In genomic region chr16:63623551-63624039, GRCh38 we compare ENCODE assay signal across 27 cellular contexts.
"Had no signal": no experiment of that assay in that cellular context is flagged by ENCODE, and none has a peak within 500 bp of the region (broad histone marks: within the 10 kb centered on the region; RNA-seq: fewer than 3 reads in every experiment).

No MANE protein-coding gene starts in this region.

- ATAC-seq: left colon; left lung; lower lobe of right lung; naive thymus-derived CD8-positive, alpha-beta T cell; right cardiac atrium; sciatic nerve; stimulated activated naive B cell treated with anti-CD40 and anti-IgM and Interleukin-4, amounts not matched to agents 10 μg/mL and 1 μg/mL and 100 μg/mL, for 72 hours; stimulated activated naive CD8-positive, alpha-beta T cell treated with anti-CD3 and anti-CD28 coated beads, Interleukin-15, Interleukin-2, amounts not matched to agents 100 U/mL and 50 U/mL, for 24 hours had no signal

- H3K9me3 ChIP-seq: left lung, lower lobe of right lung, neutrophil, ovary, stomach, testis, thyroid gland, transverse colon, upper lobe of left lung, vagina had no signal

- H3K4me1 ChIP-seq: left lung, lower lobe of right lung, stomach, testis, thyroid gland, transverse colon, upper lobe of left lung, vagina had no signal

- H3K4me3 ChIP-seq: hepatocyte, left lung, lower lobe of right lung, ovary, skin epidermis, stomach, testis, thyroid gland, transverse colon, upper lobe of left lung, vagina had no signal

- H3K27me3 ChIP-seq: hepatocyte, neutrophil, ovary, testis, thyroid gland, transverse colon, upper lobe of left lung, vagina had no signal

- H3K36me3 ChIP-seq: left lung, lower lobe of right lung, neutrophil, ovary, stomach, thyroid gland, transverse colon, upper lobe of left lung, vagina had no signal

- DNase-seq: kidney glomerular epithelial cell; left colon; left lung; lower lobe of right lung; mammary epithelial cell; mesenchymal stem cell; naive thymus-derived CD8-positive, alpha-beta T cell; occipital lobe; ovary; retina; right cardiac atrium; stimulated activated CD4-positive, alpha-beta T cell treated with anti-CD3 and anti-CD28 coated beads, Interleukin-12 subunit alpha, Interleukin-12 subunit beta, amount 100 ng/mL, for 4 hours; stimulated activated CD4-positive, alpha-beta T cell treated with anti-CD3 and anti-CD28 coated beads, Interleukin-15, amount 100 ng/mL, for 24 hours; stimulated activated CD4-positive, alpha-beta T cell treated with anti-CD3 and anti-CD28 coated beads, Interleukin-2, amount 100 ng/mL, for 24 hours; stimulated activated CD4-positive, alpha-beta T cell treated with anti-CD3 and anti-CD28 coated beads, Interleukin-4, amount 100 ng/mL, for 1 hour; stimulated activated naive B cell treated with anti-CD40 and anti-IgM and Interleukin-4, amounts not matched to agents 10 μg/mL and 1 μg/mL and 100 μg/mL, for 72 hours; stimulated activated naive CD8-positive, alpha-beta T cell treated with anti-CD3 and anti-CD28 coated beads, Interleukin-15, Interleukin-2, amounts not matched to agents 100 U/mL and 50 U/mL, for 24 hours; stomach; testis; thyroid gland; transverse colon; upper lobe of left lung had no signal

- H3K79me2 ChIP-seq: hepatocyte had no signal

- H3K4me2 ChIP-seq: hepatocyte had no signal

- H2AFZ ChIP-seq: hepatocyte had no signal

- H3K27ac ChIP-seq: hepatocyte, left lung, lower lobe of right lung, neutrophil, ovary, skin epidermis, stomach, testis, thyroid gland, transverse colon, upper lobe of left lung, vagina had no signal
